ENCODE assay signal across 8 cellular contexts in the genomic region with DNA sequence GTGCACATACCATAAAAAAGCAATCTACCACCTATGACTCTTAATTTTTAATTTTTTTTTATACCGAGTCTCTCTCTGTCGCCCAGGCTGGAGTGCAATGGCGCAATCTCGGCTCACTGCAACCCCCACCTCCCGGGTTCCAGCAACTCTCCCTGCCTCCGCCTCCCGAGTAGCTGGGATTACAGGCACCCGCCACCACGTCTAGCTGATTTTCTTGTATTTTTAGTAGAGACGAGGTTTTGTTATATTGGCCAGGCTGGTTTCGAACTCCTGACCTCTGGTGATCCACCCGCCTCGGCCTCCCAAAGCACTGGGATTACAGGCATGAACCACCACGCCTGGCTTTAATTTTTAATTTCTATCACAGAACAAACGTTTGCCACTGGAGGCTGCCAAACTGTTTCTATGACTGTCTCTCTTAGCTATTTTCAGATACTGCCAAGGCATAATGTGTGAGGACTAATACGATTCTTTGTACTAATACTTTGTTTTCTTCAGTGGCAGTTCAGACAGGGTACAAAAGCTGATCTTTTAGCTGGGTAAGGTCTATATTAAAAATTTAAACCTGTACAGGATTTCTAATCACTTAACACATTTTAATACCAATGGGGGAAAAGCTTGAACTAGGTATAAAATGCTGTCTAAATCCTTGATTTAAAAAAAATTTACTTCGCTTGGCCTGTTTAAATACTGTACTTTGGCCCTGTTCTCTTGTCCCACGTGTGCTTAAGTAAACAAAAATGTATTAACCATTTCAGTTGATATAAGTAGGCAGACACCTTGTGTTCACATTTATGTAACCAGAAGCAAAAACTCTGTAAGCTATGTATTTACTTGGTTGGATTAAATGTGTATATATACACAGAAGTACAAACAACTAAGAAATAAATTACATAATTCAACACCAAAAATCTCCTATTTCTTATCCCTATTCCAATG. TPM values are rescaled to one million over a fixed set of nuclear protein-coding genes. Genes with fewer than 3 reads are reported as not detected.
A peak's percentile ranks its signal among the peaks of the same experiment; 100 is the strongest.
DNase-seq lines count a peak whose midpoint lies in the region; ATAC-seq and TF ChIP-seq lines count a peak whose summit lies in the region.

No MANE protein-coding gene starts in this region.

- H3K4me3 ChIP-seq in body of pancreas, result peak overlapping the region; percentile 72 to 94
- H3K4me3 ChIP-seq in mucosa of rectum (ENCODE audit: low read length in 2 of 2), result peak overlapping the region; percentile 83 to 88

- intact Hi-C loops in body of pancreas (cut with DNase I), result no loop called here

- TF ChIP-seq POLR2A in body of pancreas (IDR thresholded peaks at IDR 0.05), result peak in 1 of 3 donors; percentile 21

- H3K9me3 ChIP-seq in body of pancreas (no peaks in the 10 kb centered on the region), mucosa of rectum (ENCODE audit: control insufficient read depth in 2 of 2, low read length in 2 of 2) (no peaks in the 10 kb centered on the region)

- no peak for ATAC-seq in body of pancreas
- ATAC-seq in GM18868 (IDR thresholded peaks at IDR 0.05; ENCODE audit: unreplicated experiment), result no peak
- no peak for ATAC-seq in GM18870 (IDR thresholded peaks at IDR 0.05; ENCODE audit: unreplicated experiment)

- 32 to 38% methylated on average over 18 of the region's 18 CpGs for WGBS in body of pancreas, 2 donors

- DNase-seq in AG20443 (ENCODE audit: low spot score) (peak; percentile 47), HT-29 (ENCODE audit: low spot score) (peak; percentile 62), body of pancreas (peak in 3 of 4 donors; percentile 19 to 35 (median 30)), NK-92 (lab: John Stamatoyannopoulos, UW; ENCODE audit: unreplicated experiment) (no peak), NCI-H2227 treated with DMSO at 0.1 percent for 48 hours (lab: John Stamatoyannopoulos, UW) (no peak)

- H3K36me3 ChIP-seq in body of pancreas (replicated peaks in 1 of 2; ENCODE audit: insufficient read depth in 1 of 2, low read depth in 2 of 2) (no peaks in the 10 kb centered on the region), mucosa of rectum (ENCODE audit: control insufficient read depth in 2 of 2, insufficient read depth in 2 of 2, low read length in 2 of 2) (peaks cover 0 to 6% of the 10 kb centered on the region in 2 donors)

- H3K4me1 ChIP-seq in body of pancreas (peaks cover 37% of the 10 kb centered on the region), mucosa of rectum (ENCODE audit: control insufficient read depth in 2 of 2, insufficient read depth in 2 of 2, low read length in 2 of 2) (peaks cover 0 to 23% of the 10 kb centered on the region in 2 donors)

- H3K9ac ChIP-seq in mucosa of rectum (ENCODE audit: low read depth in 1 of 2, low read length in 2 of 2), result peak overlapping the region; percentile 89 to 93

- no peak for TF ChIP-seq CTCF in body of pancreas (IDR thresholded peaks at IDR 0.05)

- H3K27ac ChIP-seq in body of pancreas, result peak overlapping the region; percentile 46 to 96 (median 90)
- H3K27ac ChIP-seq in mucosa of rectum (ENCODE audit: low read depth in 2 of 2, low read length in 2 of 2), result peak overlapping the region; percentile 53 to 95

- no peaks in the 10 kb centered on the region for H3K27me3 ChIP-seq in body of pancreas
- H3K27me3 ChIP-seq in mucosa of rectum (ENCODE audit: control insufficient read depth in 2 of 2, insufficient read depth in 2 of 2, low read length in 2 of 2), result no peaks in the 10 kb centered on the region

RNA-seq across cellular contexts. Expression of gene PGRMC2, which starts 2.3 kb away (rescaled TPM):
- 5.6 and 9.6 TPM in 2 replicates for total RNA-seq in HT-29 (2014; rRNA removed; shearing (Covaris generic))
- 10 to 100 TPM; 14.8 to 20.2 TPM for total RNA-seq in body of pancreas

Comparison
In these comparisons a context has a peak if more than half of its experiments do, and no peak if none do; other contexts are left out.
1. DNase-seq: peak in AG20443 (single experiment), HT-29 (single experiment) and body of pancreas (3 of 4); none in NK-92 (single experiment) and NCI-H2227 treated with DMSO at 0.1 percent for 48 hours (single experiment).